Comparison of ENCODE assay signal across 18 cellular contexts in the genomic region with DNA sequence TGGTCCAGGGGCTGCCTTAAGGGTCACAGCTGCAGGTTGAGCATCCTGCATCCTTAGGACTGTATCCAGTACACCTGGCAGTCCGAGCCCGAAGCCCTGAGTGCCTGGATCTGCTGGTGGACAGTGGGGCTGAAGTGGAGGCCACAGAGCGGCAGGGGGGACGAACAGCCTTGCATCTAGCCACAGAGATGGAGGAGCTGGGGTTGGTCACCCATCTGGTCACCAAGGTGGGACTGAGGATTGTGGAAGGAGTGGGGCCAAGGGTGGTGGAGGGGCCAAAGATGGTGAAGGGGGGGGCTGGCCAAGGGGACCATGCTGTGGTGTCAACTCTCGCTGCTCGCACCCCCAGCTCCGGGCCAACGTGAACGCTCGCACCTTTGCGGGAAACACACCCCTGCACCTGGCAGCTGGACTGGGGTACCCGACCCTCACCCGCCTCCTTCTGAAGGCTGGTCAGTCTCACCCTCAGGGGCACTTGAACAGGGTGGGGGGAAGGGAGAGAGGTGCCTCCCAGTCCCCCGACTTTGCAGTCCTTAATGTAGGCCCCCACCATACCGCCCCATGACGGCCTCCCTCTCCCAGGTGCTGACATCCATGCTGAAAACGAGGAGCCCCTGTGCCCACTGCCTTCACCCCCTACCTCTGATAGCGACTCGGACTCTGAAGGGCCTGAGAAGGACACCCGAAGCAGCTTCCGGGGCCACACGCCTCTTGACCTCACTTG. TPM values are rescaled to one million over a fixed set of nuclear protein-coding genes. Genes with fewer than 3 reads are reported as not detected.
A peak's percentile ranks its signal among the peaks of the same experiment; 100 is the strongest.
DNase-seq lines count a peak whose midpoint lies in the region; ATAC-seq and TF ChIP-seq lines count a peak whose summit lies in the region.
"Had no signal": no experiment of that assay in that cellular context is flagged by ENCODE, and none has a peak within 500 bp of the region (broad histone marks: within the 10 kb centered on the region; RNA-seq: fewer than 3 reads in every experiment).

No MANE protein-coding gene starts in this region.

- DNase-seq in AG04450 (ENCODE audit: low read depth, low spot score), result no peak
- peak in 1 of 5 donors; percentile 40 for DNase-seq in CD4-positive, alpha-beta memory T cell
- DNase-seq in activated T-helper 1 cell treated with anti-CD3 and anti-CD28 coated beads, Interleukin-12 subunit alpha, Interleukin-12 subunit beta, Interleukin-2, Interleukin-4 antibody, amounts not matched to agents 30 ng/mL and 10 ng/mL and 1 ng/mL, durations not matched to agents 14 hours and 24 hours and 36 hours (ENCODE audit: low spot score), result no peak
- no peak for DNase-seq in naive thymus-derived CD8-positive, alpha-beta T cell
- no peak for DNase-seq in hippocampal formation (lab: John Stamatoyannopoulos, UW)
- no peak for DNase-seq in activated effector memory CD4-positive, alpha-beta T cell treated with anti-CD3 and anti-CD28 coated beads, Interleukin-2, amount 50 U/mL, for 16 hours
- DNase-seq: colonic mucosa; H9; left colon; midbrain; OCI-M1; SK-N-SH; stimulated activated CD4-positive, alpha-beta T cell treated with anti-CD3 and anti-CD28 coated beads, Interleukin-1b, Interleukin-23, amount 100 ng/mL, for 48 hours; testis had no signal

- H3K4me3 ChIP-seq in AG04450 (ENCODE audit: low read depth, low read length), result no peak overlapping the region
- no peak overlapping the region for H3K4me3 ChIP-seq in CD4-positive, alpha-beta memory T cell (ENCODE audit: low read length in 2 of 2)
- H3K4me3 ChIP-seq: colonic mucosa had no signal

- no peak for ATAC-seq in naive thymus-derived CD8-positive, alpha-beta T cell
- no peak for ATAC-seq in HG03342 (IDR thresholded peaks at IDR 0.05; ENCODE audit: unreplicated experiment)
- ATAC-seq: left colon, sciatic nerve had no signal

- peak overlapping the region; percentile 21 for H3K27ac ChIP-seq in AG04450 (ENCODE audit: low read depth, low read length)
- H3K27ac ChIP-seq in CD4-positive, alpha-beta memory T cell (ENCODE audit: low read depth, low read length), result no peak overlapping the region
- H3K27ac ChIP-seq: colonic mucosa, testis had no signal

- peaks cover 7 to 52% of the 10 kb centered on the region in 2 donors for H3K36me3 Mint-ChIP-seq in CD4-positive, alpha-beta memory T cell
- peaks cover 48% of the 10 kb centered on the region for H3K36me3 Mint-ChIP-seq in activated T-helper 1 cell treated with anti-CD3 and anti-CD28 coated beads, Interleukin-12 subunit alpha, Interleukin-12 subunit beta, Interleukin-2, Interleukin-4 antibody, amounts not matched to agents 30 ng/mL and 10 ng/mL and 1 ng/mL, durations not matched to agents 14 hours and 24 hours and 36 hours (ENCODE audit: low read depth)
- peaks cover 0 to 37% (median 0%) of the 10 kb centered on the region in 3 donors for H3K36me3 Mint-ChIP-seq in naive thymus-derived CD8-positive, alpha-beta T cell

- H3K4me3 Mint-ChIP-seq in CD4-positive, alpha-beta memory T cell, result peak overlapping the region in 1 of 8 donors; percentile 17
- H3K4me3 Mint-ChIP-seq in activated T-helper 1 cell treated with anti-CD3 and anti-CD28 coated beads, Interleukin-12 subunit alpha, Interleukin-12 subunit beta, Interleukin-2, Interleukin-4 antibody, amounts not matched to agents 30 ng/mL and 10 ng/mL and 1 ng/mL, durations not matched to agents 14 hours and 24 hours and 36 hours, result no peak overlapping the region
- H3K4me3 Mint-ChIP-seq in naive thymus-derived CD8-positive, alpha-beta T cell, result peak overlapping the region in 2 of 10 donors; percentile 14 to 19

- TF ChIP-seq CTCF in AG04450 (IDR thresholded peaks at IDR 0.05; ENCODE audit: low read depth, low read length), result no peak

- H3K27me3 Mint-ChIP-seq in CD4-positive, alpha-beta memory T cell, result no peaks in the 10 kb centered on the region
- H3K27me3 Mint-ChIP-seq in activated T-helper 1 cell treated with anti-CD3 and anti-CD28 coated beads, Interleukin-12 subunit alpha, Interleukin-12 subunit beta, Interleukin-2, Interleukin-4 antibody, amounts not matched to agents 30 ng/mL and 10 ng/mL and 1 ng/mL, durations not matched to agents 14 hours and 24 hours and 36 hours (ENCODE audit: insufficient read depth), result no peaks in the 10 kb centered on the region
- no peaks in the 10 kb centered on the region for H3K27me3 Mint-ChIP-seq in naive thymus-derived CD8-positive, alpha-beta T cell

- H3K9me3 Mint-ChIP-seq in CD4-positive, alpha-beta memory T cell, result peaks cover 0 to 2% (median 0%) of the 10 kb centered on the region in 8 donors
- H3K9me3 Mint-ChIP-seq in activated T-helper 1 cell treated with anti-CD3 and anti-CD28 coated beads, Interleukin-12 subunit alpha, Interleukin-12 subunit beta, Interleukin-2, Interleukin-4 antibody, amounts not matched to agents 30 ng/mL and 10 ng/mL and 1 ng/mL, durations not matched to agents 14 hours and 24 hours and 36 hours, result no peaks in the 10 kb centered on the region
- no peaks in the 10 kb centered on the region for H3K9me3 Mint-ChIP-seq in naive thymus-derived CD8-positive, alpha-beta T cell
- H3K9me3 Mint-ChIP-seq: H9 had no signal

- POLR2A ChIA-PET in AG04450 (lab: Yijun Ruan, JAX), result interaction anchor here (0.6 kb wide), 1 partner anchor 140 kb away, joined by 15 read pairs; no protein-coding TSS in a partner anchor
- POLR2A ChIA-PET in CD4-positive, alpha-beta memory T cell (lab: Charles Lee; ENCODE audit: partially characterized antibody), result interaction anchor here (1.1 to 8.3 kb wide), 7 partner anchors 8 to 170 kb away, joined by 5 to 122 read pairs (median 18); partner anchors contain the start of genes C10orf95, CUEDC2 and FBXL15
- POLR2A ChIA-PET in naive thymus-derived CD8-positive, alpha-beta T cell (lab: Charles Lee), result interaction anchor here (0.9 to 8.9 kb wide), 6 partner anchors 11 to 75 kb away, joined by 3 to 102 read pairs (median 38); partner anchors contain the start of genes C10orf95 and FBXL15

- no peaks in the 10 kb centered on the region for H3K27me3 ChIP-seq in AG04450 (ENCODE audit: control insufficient read depth, insufficient read depth, low read length)
- no peaks in the 10 kb centered on the region for H3K27me3 ChIP-seq in CD4-positive, alpha-beta memory T cell (ENCODE audit: insufficient read depth, low read length)
- H3K27me3 ChIP-seq: colonic mucosa, testis had no signal

- intact Hi-C loops in CD4-positive, alpha-beta memory T cell (cut with micrococcal nuclease), result no loop called here
- intact Hi-C loops in activated T-helper 1 cell treated with anti-CD3 and anti-CD28 coated beads, Interleukin-12 subunit alpha, Interleukin-12 subunit beta, Interleukin-2, Interleukin-4 antibody, amounts not matched to agents 30 ng/mL and 10 ng/mL and 1 ng/mL, durations not matched to agents 14 hours and 24 hours and 36 hours (cut with micrococcal nuclease), result no loop called here

- no peaks in the 10 kb centered on the region; the same call in 1 of the 2 replicates for H3K9me3 ChIP-seq in AG04450 (ENCODE audit: control insufficient read depth, insufficient read depth, low read length)
- no peaks in the 10 kb centered on the region for H3K9me3 ChIP-seq in CD4-positive, alpha-beta memory T cell (ENCODE audit: control insufficient read depth in 1 of 2, low read length in 2 of 2)
- H3K9me3 ChIP-seq: BLaER1 treated with 17β-estradiol and CSF1 and Interleukin-3, amounts not matched to agents 10 nM and 100 nM; colonic mucosa; SK-N-SH; testis had no signal

- H3K27ac Mint-ChIP-seq in CD4-positive, alpha-beta memory T cell, result peak overlapping the region in 5 of 7 donors; percentile 36 to 100 (median 57)
- peak overlapping the region; percentile 29 for H3K27ac Mint-ChIP-seq in activated T-helper 1 cell treated with anti-CD3 and anti-CD28 coated beads, Interleukin-12 subunit alpha, Interleukin-12 subunit beta, Interleukin-2, Interleukin-4 antibody, amounts not matched to agents 30 ng/mL and 10 ng/mL and 1 ng/mL, durations not matched to agents 14 hours and 24 hours and 36 hours
- peak overlapping the region in 6 of 10 donors; percentile 20 to 96 (median 64) for H3K27ac Mint-ChIP-seq in naive thymus-derived CD8-positive, alpha-beta T cell

- CTCF ChIA-PET in AG04450 (lab: Charles Lee), result interaction anchor here (0.8 to 4.2 kb wide), 10 partner anchors 10 to 242 kb away, joined by 3 to 33 read pairs (median 12); partner anchors contain the start of genes ELOVL3 and FBXL15
- CTCF ChIA-PET in CD4-positive, alpha-beta memory T cell (lab: Charles Lee; ENCODE audit: partially characterized antibody), result interaction anchor here (0.7 to 10.3 kb wide), 13 partner anchors 12 to 174 kb away, joined by 3 to 88 read pairs (median 6); partner anchors contain the start of genes ELOVL3 and FBXL15

- peaks cover 19 to 63% (median 31%) of the 10 kb centered on the region in 4 donors for H3K4me1 Mint-ChIP-seq in CD4-positive, alpha-beta memory T cell
- H3K4me1 Mint-ChIP-seq in activated T-helper 1 cell treated with anti-CD3 and anti-CD28 coated beads, Interleukin-12 subunit alpha, Interleukin-12 subunit beta, Interleukin-2, Interleukin-4 antibody, amounts not matched to agents 30 ng/mL and 10 ng/mL and 1 ng/mL, durations not matched to agents 14 hours and 24 hours and 36 hours (ENCODE audit: low read depth), result peaks cover 46% of the 10 kb centered on the region
- H3K4me1 Mint-ChIP-seq in naive thymus-derived CD8-positive, alpha-beta T cell, result peaks cover 11 to 37% (median 37%) of the 10 kb centered on the region in 4 donors

- peaks cover 43% of the 10 kb centered on the region for H3K4me1 ChIP-seq in CD4-positive, alpha-beta memory T cell (ENCODE audit: insufficient read depth, low read length)

- peaks cover 38% of the 10 kb centered on the region for H3K36me3 ChIP-seq in CD4-positive, alpha-beta memory T cell (ENCODE audit: insufficient read depth, low read length)

RNA-seq across cellular contexts. Expression of gene NFKB2, which starts 5.3 kb away (rescaled TPM):
- 26.1 and 29.3 TPM in 2 replicates for polyA plus RNA-seq in AG04450 (2011; rRNA removed)
- polyA minus RNA-seq in AG04450 (2011; rRNA and poly(A)+ RNA removed), result 15.4 and 19.8 TPM in 2 replicates
- 100 to 1,000 TPM; 146 to 147 TPM for total RNA-seq in CD4-positive, alpha-beta memory T cell
- 10 to 100 TPM in 1 of 2 donors, 1 to 10 TPM in 1; 6.6 to 25.2 TPM for polyA plus RNA-seq in CD4-positive, alpha-beta memory T cell
- total RNA-seq in activated T-helper 1 cell treated with anti-CD3 and anti-CD28 coated beads, Interleukin-12 subunit alpha, Interleukin-12 subunit beta, Interleukin-2, Interleukin-4 antibody, amounts not matched to agents 30 ng/mL and 10 ng/mL and 1 ng/mL, durations not matched to agents 14 hours and 24 hours and 36 hours, result 307 and 322 TPM in 2 replicates
- 100 to 1,000 TPM; 111 to 123 TPM for total RNA-seq in naive thymus-derived CD8-positive, alpha-beta T cell
- polyA plus RNA-seq in naive thymus-derived CD8-positive, alpha-beta T cell, result 10 to 100 TPM in 1 of 3 donors, 1 to 10 TPM in 2; 6.1 to 14.6 (median 9.1) TPM

RNA-seq across cellular contexts. Expression of gene PSD, which starts 17.8 kb away (rescaled TPM):
- 5.5 and 8.2 TPM in 2 replicates for polyA plus RNA-seq in AG04450 (2011; rRNA removed)
- 5.6 and 8.5 TPM in 2 replicates for polyA minus RNA-seq in AG04450 (2011; rRNA and poly(A)+ RNA removed)
- total RNA-seq in CD4-positive, alpha-beta memory T cell, result 1 to 10 TPM; 4.9 to 5.4 TPM
- 1 to 10 TPM; 2.1 to 2.7 TPM for polyA plus RNA-seq in CD4-positive, alpha-beta memory T cell
- 9.9 and 10.6 TPM in 2 replicates for total RNA-seq in activated T-helper 1 cell treated with anti-CD3 and anti-CD28 coated beads, Interleukin-12 subunit alpha, Interleukin-12 subunit beta, Interleukin-2, Interleukin-4 antibody, amounts not matched to agents 30 ng/mL and 10 ng/mL and 1 ng/mL, durations not matched to agents 14 hours and 24 hours and 36 hours
- total RNA-seq in naive thymus-derived CD8-positive, alpha-beta T cell, result 10 to 100 TPM; 11.9 to 13.3 TPM
- polyA plus RNA-seq in naive thymus-derived CD8-positive, alpha-beta T cell, result 1 to 10 TPM; 4.9 to 5.9 (median 5.3) TPM

RNA-seq across cellular contexts. Expression of gene FBXL15, which starts 19.9 kb away (rescaled TPM):
- 2.7 and 4.3 TPM in 2 replicates for polyA plus RNA-seq in AG04450 (2011; rRNA removed)
- 0.74 and 1.5 TPM in 2 replicates for polyA minus RNA-seq in AG04450 (2011; rRNA and poly(A)+ RNA removed)
- 10 to 100 TPM; 21.1 to 24.1 TPM for total RNA-seq in CD4-positive, alpha-beta memory T cell
- polyA plus RNA-seq in CD4-positive, alpha-beta memory T cell, result 10 to 100 TPM; 27.5 to 44.5 TPM
- total RNA-seq in activated T-helper 1 cell treated with anti-CD3 and anti-CD28 coated beads, Interleukin-12 subunit alpha, Interleukin-12 subunit beta, Interleukin-2, Interleukin-4 antibody, amounts not matched to agents 30 ng/mL and 10 ng/mL and 1 ng/mL, durations not matched to agents 14 hours and 24 hours and 36 hours, result 14.5 and 18.5 TPM in 2 replicates
- total RNA-seq in naive thymus-derived CD8-positive, alpha-beta T cell, result 10 to 100 TPM; 18.7 to 21.1 TPM
- 10 to 100 TPM; 26.8 to 35.5 (median 28.5) TPM for polyA plus RNA-seq in naive thymus-derived CD8-positive, alpha-beta T cell

RNA-seq across cellular contexts. Expression of gene CUEDC2, which starts 31.6 kb away (rescaled TPM):
- 61.1 and 68.6 TPM in 2 replicates for polyA plus RNA-seq in AG04450 (2011; rRNA removed)
- polyA minus RNA-seq in AG04450 (2011; rRNA and poly(A)+ RNA removed), result 33.3 and 43.0 TPM in 2 replicates
- 10 to 100 TPM; 27.2 to 30.8 TPM for total RNA-seq in CD4-positive, alpha-beta memory T cell
- polyA plus RNA-seq in CD4-positive, alpha-beta memory T cell, result 10 to 100 TPM; 52.0 to 57.5 TPM
- 59.0 and 59.4 TPM in 2 replicates for total RNA-seq in activated T-helper 1 cell treated with anti-CD3 and anti-CD28 coated beads, Interleukin-12 subunit alpha, Interleukin-12 subunit beta, Interleukin-2, Interleukin-4 antibody, amounts not matched to agents 30 ng/mL and 10 ng/mL and 1 ng/mL, durations not matched to agents 14 hours and 24 hours and 36 hours
- 10 to 100 TPM; 36.5 to 41.7 TPM for total RNA-seq in naive thymus-derived CD8-positive, alpha-beta T cell
- polyA plus RNA-seq in naive thymus-derived CD8-positive, alpha-beta T cell, result 10 to 100 TPM; 60.6 to 76.9 (median 70.8) TPM

RNA-seq across cellular contexts. Expression of gene C10orf95, which starts 50.6 kb away (rescaled TPM):
- polyA plus RNA-seq in AG04450 (2011; rRNA removed), result 0.06 TPM in 1 of 2 replicates, not detected in the other
- not detected in 2 replicates for polyA minus RNA-seq in AG04450 (2011; rRNA and poly(A)+ RNA removed)
- total RNA-seq in CD4-positive, alpha-beta memory T cell, result 1 to 10 TPM in 1 of 2 experiments, under 1 TPM in 1; 0.89 to 1.6 TPM
- polyA plus RNA-seq in CD4-positive, alpha-beta memory T cell, result under 1 TPM; 0.41 to 0.42 TPM
- total RNA-seq in activated T-helper 1 cell treated with anti-CD3 and anti-CD28 coated beads, Interleukin-12 subunit alpha, Interleukin-12 subunit beta, Interleukin-2, Interleukin-4 antibody, amounts not matched to agents 30 ng/mL and 10 ng/mL and 1 ng/mL, durations not matched to agents 14 hours and 24 hours and 36 hours, result 0.29 and 0.37 TPM in 2 replicates
- total RNA-seq in naive thymus-derived CD8-positive, alpha-beta T cell, result under 1 TPM; 0.52 to 0.73 TPM
- under 1 TPM; 0.68 to 0.97 (median 0.68) TPM for polyA plus RNA-seq in naive thymus-derived CD8-positive, alpha-beta T cell
- total RNA-seq: fibroblast of villous mesenchyme, H9, sciatic nerve had no signal
